ENCODE assay signal across 8 cellular contexts in the genomic region with DNA sequence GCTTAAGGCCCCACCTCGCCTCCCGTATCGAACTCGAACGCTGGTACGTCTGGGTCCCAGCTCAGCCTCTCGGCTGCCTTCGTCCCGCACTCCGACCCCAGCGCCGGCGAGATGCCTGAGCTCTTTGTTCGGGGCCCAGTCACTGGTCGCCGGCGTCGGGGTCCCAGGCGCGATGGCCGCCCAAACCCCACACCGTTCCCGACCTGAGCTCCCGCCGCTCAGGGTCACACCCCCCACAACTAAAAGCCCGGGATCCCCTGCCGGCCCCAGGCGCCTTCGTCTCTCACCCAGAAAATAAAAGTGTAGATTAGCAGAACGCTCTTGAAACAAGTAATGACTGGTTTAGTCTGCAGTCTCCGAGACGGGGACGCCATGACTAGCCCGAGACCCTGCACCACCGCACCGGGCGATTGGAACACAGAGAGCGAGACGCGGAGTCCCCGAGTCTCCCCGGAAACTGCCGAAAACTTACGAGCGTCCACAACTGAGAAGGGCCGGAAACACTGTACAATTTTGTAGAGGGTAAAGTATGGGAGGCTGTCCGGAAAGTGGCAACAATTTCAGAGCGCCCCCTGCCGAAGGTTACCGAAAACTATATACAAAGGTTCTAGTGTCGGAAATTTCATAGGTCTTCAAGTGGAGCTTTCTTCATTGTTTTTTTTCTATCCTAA.
DNase-seq lines count a peak whose midpoint lies in the region; ATAC-seq and FAIRE-seq lines count a peak whose summit lies in the region.

A gene with protein sequence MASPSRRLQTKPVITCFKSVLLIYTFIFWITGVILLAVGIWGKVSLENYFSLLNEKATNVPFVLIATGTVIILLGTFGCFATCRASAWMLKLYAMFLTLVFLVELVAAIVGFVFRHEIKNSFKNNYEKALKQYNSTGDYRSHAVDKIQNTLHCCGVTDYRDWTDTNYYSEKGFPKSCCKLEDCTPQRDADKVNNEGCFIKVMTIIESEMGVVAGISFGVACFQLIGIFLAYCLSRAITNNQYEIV (minus strand): TSS at position 486 of the 671 bp plus-strand sequence. CDS start 112 bp downstream, at position 374.

- no peaks in the 10 kb centered on the region for H3K9me3 ChIP-seq in neuron (ENCODE audit: low read length)
- H3K9me3 ChIP-seq in stomach smooth muscle (ENCODE audit: control insufficient read depth in 2 of 2, low read length in 2 of 2) = no peaks in the 10 kb centered on the region

- ATAC-seq in GM19395 (IDR thresholded peaks at IDR 0.05; ENCODE audit: unreplicated experiment) = peak; percentile 99

- peak within 1 kb of the TSS; percentile 75 for H3K4me3 Mint-ChIP-seq in activated naive CD4-positive, alpha-beta T cell treated with anti-CD3 and anti-CD28 coated beads, Interleukin-2, amount 10 ng/mL, durations not matched to agents 7 days and 5 days

- CTCF ChIA-PET in activated naive CD4-positive, alpha-beta T cell treated with anti-CD3 and anti-CD28 coated beads, Interleukin-2, amount 10 ng/mL, durations not matched to agents 7 days and 5 days (lab: Charles Lee) = interaction anchor here (1.0 to 2.0 kb wide), 5 partner anchors 9 to 125 kb away, joined by 4 to 5 read pairs (median 4); no protein-coding TSS in a partner anchor

- FAIRE-seq in RCC 7860 (lab: Jason Lieb, UNC) = peak; percentile 89

- peak within 1 kb of the TSS; percentile 71 for H3K4me3 ChIP-seq in neuron (ENCODE audit: low read length)
- peak within 1 kb of the TSS; percentile 69 to 73 for H3K4me3 ChIP-seq in stomach smooth muscle (ENCODE audit: low read length in 2 of 2)

- peak within 1 kb of the TSS; percentile 59 to 69 for H3K9ac ChIP-seq in stomach smooth muscle (ENCODE audit: low read length in 2 of 2)

- DNase-seq in AG20443 (ENCODE audit: low spot score) = peak; percentile 86
- peak; percentile 87 for DNase-seq in HK-2 (ENCODE audit: unreplicated experiment)
- DNase-seq in RCC 7860 (ENCODE audit: low spot score) = peak; percentile 71
- peak; percentile 73 for DNase-seq in activated naive CD4-positive, alpha-beta T cell treated with anti-CD3 and anti-CD28 coated beads, Interleukin-2, amount 10 ng/mL, durations not matched to agents 7 days and 5 days
- peak; percentile 47 for DNase-seq in globus pallidus (ENCODE audit: low spot score)

- no peaks in the 10 kb centered on the region for H3K9me3 Mint-ChIP-seq in activated naive CD4-positive, alpha-beta T cell treated with anti-CD3 and anti-CD28 coated beads, Interleukin-2, amount 10 ng/mL, durations not matched to agents 7 days and 5 days

- H3K4me1 Mint-ChIP-seq in activated naive CD4-positive, alpha-beta T cell treated with anti-CD3 and anti-CD28 coated beads, Interleukin-2, amount 10 ng/mL, durations not matched to agents 7 days and 5 days = peaks cover 5% of the 10 kb centered on the region

- H3K4me1 ChIP-seq in neuron (ENCODE audit: insufficient read depth, low read length) = peaks cover 4% of the 10 kb centered on the region
- no peaks in the 10 kb centered on the region for H3K4me1 ChIP-seq in stomach smooth muscle (ENCODE audit: control insufficient read depth, insufficient read depth, low read length)

- H3K27me3 ChIP-seq in neuron (ENCODE audit: insufficient read depth, low read length) (no peaks in the 10 kb centered on the region), stomach smooth muscle (ENCODE audit: control insufficient read depth in 1 of 2, insufficient read depth in 2 of 2, low read length in 2 of 2) (peaks cover 0 to 6% of the 10 kb centered on the region in 2 donors)

- H3K27ac Mint-ChIP-seq in activated naive CD4-positive, alpha-beta T cell treated with anti-CD3 and anti-CD28 coated beads, Interleukin-2, amount 10 ng/mL, durations not matched to agents 7 days and 5 days = no peak within 1 kb of the TSS

- H3K27me3 Mint-ChIP-seq in activated naive CD4-positive, alpha-beta T cell treated with anti-CD3 and anti-CD28 coated beads, Interleukin-2, amount 10 ng/mL, durations not matched to agents 7 days and 5 days = peaks cover 11% of the 10 kb centered on the region

- peak within 1 kb of the TSS; percentile 18 for H3K27ac ChIP-seq in stomach smooth muscle (ENCODE audit: low read length)

- H3K36me3 Mint-ChIP-seq in activated naive CD4-positive, alpha-beta T cell treated with anti-CD3 and anti-CD28 coated beads, Interleukin-2, amount 10 ng/mL, durations not matched to agents 7 days and 5 days = no peaks in the 10 kb centered on the region

- H2AFZ ChIP-seq in neuron (ENCODE audit: low read depth, low read length) = peak within 1 kb of the TSS; percentile 91

- H3K36me3 ChIP-seq in neuron (ENCODE audit: insufficient read depth, low read length) (peaks cover 15% of the 10 kb centered on the region), stomach smooth muscle (ENCODE audit: control insufficient read depth in 2 of 2, insufficient read depth in 2 of 2, low read length in 2 of 2) (no peaks in the 10 kb centered on the region)

Comparison
In these comparisons a context has a peak if more than half of its experiments do, and no peak if none do; other contexts are left out.
1. Peak in every context shown above with its lines: DNase-seq, ATAC-seq, H3K4me3 ChIP-seq and H3K27ac ChIP-seq.